ENCODE assay signal across 10 cellular contexts in the genomic region with DNA sequence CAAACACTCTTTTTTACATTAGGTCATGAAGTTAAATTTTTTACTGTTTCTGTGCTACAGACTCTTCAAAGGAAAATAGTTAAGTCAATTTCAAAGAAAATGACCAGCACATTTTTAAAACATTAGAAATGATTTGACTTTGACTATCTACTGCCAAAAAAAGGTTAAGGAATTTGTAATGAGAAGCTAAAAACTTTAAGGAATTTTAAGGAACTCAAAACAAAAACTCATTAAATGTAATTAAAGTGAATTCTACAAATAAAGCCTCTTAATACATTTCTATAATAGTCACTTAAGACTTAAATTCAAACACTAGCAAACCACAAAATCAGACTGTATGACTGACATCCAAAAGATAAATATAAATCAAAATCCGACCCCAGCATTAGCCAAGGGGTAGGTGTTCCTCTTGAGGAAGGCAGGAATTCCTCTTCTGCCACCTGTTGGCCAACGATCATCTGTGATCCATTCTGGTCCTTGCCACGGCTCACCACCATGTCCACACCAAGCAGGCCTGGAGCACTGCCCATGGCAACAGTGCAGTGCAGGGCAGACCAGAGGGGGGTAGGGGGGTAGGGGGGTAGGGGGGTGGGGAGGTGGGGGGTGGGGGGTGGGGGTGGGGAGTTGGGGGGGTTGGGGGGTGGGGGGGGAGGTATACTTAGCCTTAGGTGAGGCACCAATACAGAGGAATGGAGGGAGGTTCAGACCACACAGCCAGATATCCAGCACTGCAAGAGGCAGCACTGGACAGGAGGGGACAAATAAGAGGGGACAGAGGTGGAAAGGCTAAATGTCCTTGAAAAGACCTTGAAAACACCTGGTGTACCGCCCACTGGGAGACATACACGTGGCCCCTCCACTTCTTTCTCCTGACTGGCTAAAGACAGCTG. TPM values are rescaled to one million over a fixed set of nuclear protein-coding genes. Genes with fewer than 3 reads are reported as not detected.
DNase-seq lines count a peak whose midpoint lies in the region; ATAC-seq and TF ChIP-seq lines count a peak whose summit lies in the region.
"Had no signal": no experiment of that assay in that cellular context is flagged by ENCODE, and none has a peak within 500 bp of the region (broad histone marks: within the 10 kb centered on the region; RNA-seq: fewer than 3 reads in every experiment).

No MANE protein-coding gene starts in this region.

- TF ChIP-seq CTCF in cardiac muscle cell (IDR thresholded peaks at IDR 0.05; ENCODE audit: low read depth, low read length) (peak; percentile 10), left ventricle myocardium inferior (IDR thresholded peaks at IDR 0.05; ENCODE audit: borderline replicate concordance) (no peak), OCI-LY3 (IDR thresholded peaks at IDR 0.05; ENCODE audit: low read depth, low read length) (peak; percentile 21; the same call in 1 of the 2 replicates), fibroblast of the aortic adventitia (IDR thresholded peaks at IDR 0.05; ENCODE audit: insufficient read depth, low read length) (peak; percentile 24), transverse colon (IDR thresholded peaks at IDR 0.05) (no peak)

- no peak for TF ChIP-seq EP300 in transverse colon (IDR thresholded peaks at IDR 0.05; ENCODE audit: low read depth)

- intact Hi-C loops in left ventricle myocardium inferior (cut with micrococcal nuclease): no loop called here
- intact Hi-C loops in transverse colon (cut with DNase I; ENCODE audit: low total_unique reads): loop anchor here (10.0 kb wide), 1 partner anchor 494 kb away; no protein-coding TSS in a partner anchor

- no peaks in the 10 kb centered on the region for H3K27me3 ChIP-seq in cardiac muscle cell
- H3K27me3 ChIP-seq in left ventricle myocardium inferior (ENCODE audit: low read depth): no peaks in the 10 kb centered on the region
- no peaks in the 10 kb centered on the region for H3K27me3 ChIP-seq in OCI-LY3 (ENCODE audit: low read depth, low read length)
- no peaks in the 10 kb centered on the region for H3K27me3 ChIP-seq in transverse colon

- no peaks in the 10 kb centered on the region for H4K20me1 ChIP-seq in OCI-LY3 (ENCODE audit: insufficient read depth, low read length)

- H3K36me3 Mint-ChIP-seq in activated naive CD8-positive, alpha-beta T cell treated with anti-CD3 and anti-CD28 coated beads for 36 hours: no peaks in the 10 kb centered on the region

- no peak overlapping the region for H3K9ac ChIP-seq in OCI-LY3 (ENCODE audit: low read length)

- no peak overlapping the region for H2AFZ ChIP-seq in OCI-LY3 (ENCODE audit: low read depth, low read length)

- no peaks in the 10 kb centered on the region for H3K4me1 Mint-ChIP-seq in activated naive CD8-positive, alpha-beta T cell treated with anti-CD3 and anti-CD28 coated beads for 36 hours
- H3K4me1 Mint-ChIP-seq: nephron progenitor cell had no signal

- WGBS in transverse colon (ENCODE audit: low coverage in 1 of 2), 2 donors: 35% methylated on average over 3 of the region's 5 CpGs; no CpG with 5 or more reads in 1 of the 2 donors

- H3K4me1 ChIP-seq in cardiac muscle cell (ENCODE audit: low read depth) (no peaks in the 10 kb centered on the region), left ventricle myocardium inferior (no peaks in the 10 kb centered on the region), OCI-LY3 (ENCODE audit: low read length) (no peaks in the 10 kb centered on the region), transverse colon (peaks cover 0 to 10% (median 0%) of the 10 kb centered on the region in 4 donors)

- H3K9me3 ChIP-seq in cardiac muscle cell (ENCODE audit: low read depth) (no peaks in the 10 kb centered on the region), left ventricle myocardium inferior (replicated peaks) (no peaks in the 10 kb centered on the region), OCI-LY3 (ENCODE audit: insufficient read depth, low read length) (no peaks in the 10 kb centered on the region), transverse colon (no peaks in the 10 kb centered on the region)

- TF ChIP-seq POLR2A in transverse colon (IDR thresholded peaks at IDR 0.05): no peak

- H3K27ac ChIP-seq in cardiac muscle cell (no peak overlapping the region), left ventricle myocardium inferior (replicated peaks) (no peak overlapping the region), OCI-LY3 (ENCODE audit: low read length) (no peak overlapping the region), transverse colon (peak overlapping the region in 1 of 4 donors; percentile 71)

- H3K4me3 Mint-ChIP-seq in activated naive CD8-positive, alpha-beta T cell treated with anti-CD3 and anti-CD28 coated beads for 36 hours: no peak overlapping the region
- H3K4me3 Mint-ChIP-seq: nephron progenitor cell had no signal

- H3K36me3 ChIP-seq in cardiac muscle cell (no peaks in the 10 kb centered on the region), left ventricle myocardium inferior (no peaks in the 10 kb centered on the region), OCI-LY3 (replicated peaks; ENCODE audit: low read depth, low read length) (no peaks in the 10 kb centered on the region), transverse colon (no peaks in the 10 kb centered on the region)

- H3K4me3 ChIP-seq in cardiac muscle cell (no peak overlapping the region), left ventricle myocardium inferior (no peak overlapping the region), OCI-LY3 (ENCODE audit: low read length) (no peak overlapping the region), fibroblast of the aortic adventitia (ENCODE audit: low read depth, low read length) (peak overlapping the region; percentile 70), transverse colon (peak overlapping the region in 1 of 4 donors; percentile 17)

- no peaks in the 10 kb centered on the region for H3K79me2 ChIP-seq in OCI-LY3 (ENCODE audit: low read length)

- ATAC-seq in HG03432 (IDR thresholded peaks at IDR 0.05; ENCODE audit: unreplicated experiment): no peak
- no peak for ATAC-seq in GM18907 (IDR thresholded peaks at IDR 0.05; ENCODE audit: unreplicated experiment)

- in situ Hi-C loops in transverse colon (cut with MboI; ENCODE audit: low pct_ligation_motif_present in 1 of 4, low pct_unique_long_range_greater_than_20kb in 1 of 4, low sequenced_read_pairs in 3 of 4): loop anchor here (5.0 to 25.0 kb wide), 8 partner anchors 164 to 712 kb away; no protein-coding TSS in a partner anchor

- H3K9me3 Mint-ChIP-seq in activated naive CD8-positive, alpha-beta T cell treated with anti-CD3 and anti-CD28 coated beads for 36 hours: no peaks in the 10 kb centered on the region

- DNase-seq in cardiac muscle cell (ENCODE audit: low read depth in 1 of 2, low spot score in 1 of 2): peak; percentile 13 to 34
- no peak for DNase-seq in left ventricle myocardium inferior
- peak; percentile 37 for DNase-seq in fibroblast of the aortic adventitia (ENCODE audit: low read depth)
- peak; percentile 46 for DNase-seq in transverse colon
- DNase-seq in activated naive CD8-positive, alpha-beta T cell treated with anti-CD3 and anti-CD28 coated beads for 36 hours: no peak
- DNase-seq: nephron progenitor cell had no signal

- H3K4me2 ChIP-seq in OCI-LY3 (ENCODE audit: low read length): no peak overlapping the region

- no peak overlapping the region for H3K27ac Mint-ChIP-seq in activated naive CD8-positive, alpha-beta T cell treated with anti-CD3 and anti-CD28 coated beads for 36 hours
- H3K27ac Mint-ChIP-seq: nephron progenitor cell had no signal

- H3K27me3 Mint-ChIP-seq in activated naive CD8-positive, alpha-beta T cell treated with anti-CD3 and anti-CD28 coated beads for 36 hours: no peaks in the 10 kb centered on the region

RNA-seq across cellular contexts. Expression of gene XIST, which starts 2.1 kb away (rescaled TPM):
- total RNA-seq in cardiac muscle cell: not detected in 2 replicates
- polyA plus RNA-seq in cardiac muscle cell: 0.02 TPM in 1 of 2 replicates, not detected in the other
- total RNA-seq in left ventricle myocardium inferior: 0.27 TPM
- 1.8 and 106 TPM in 2 replicates for total RNA-seq in fibroblast of the aortic adventitia (ENCODE audit: low replicate concordance)
- total RNA-seq in transverse colon: 100 to 1,000 TPM in 2 of 4 donors, 1 to 10 TPM in 1, under 1 TPM in 1; 0.27 to 709 (median 242) TPM
- total RNA-seq in activated naive CD8-positive, alpha-beta T cell treated with anti-CD3 and anti-CD28 coated beads for 36 hours: not detected
- total RNA-seq: activated CD8-positive, alpha-beta memory T cell treated with anti-CD3 and anti-CD28 coated beads for 36 hours had no signal

Comparison
In these comparisons a context has a peak if more than half of its experiments do, and no peak if none do; other contexts are left out.
1. DNase-seq: peak in cardiac muscle cell (2 of 2), fibroblast of the aortic adventitia (single experiment) and transverse colon (single experiment); none in left ventricle myocardium inferior (single experiment) and activated naive CD8-positive, alpha-beta T cell treated with anti-CD3 and anti-CD28 coated beads for 36 hours (single experiment).
2. CTCF ChIP-seq: peak in cardiac muscle cell (single experiment), OCI-LY3 (single experiment) and fibroblast of the aortic adventitia (single experiment); none in left ventricle myocardium inferior (single experiment) and transverse colon (0 of 5).